ENCODE assay signal across 18 cellular contexts in the genomic region with DNA sequence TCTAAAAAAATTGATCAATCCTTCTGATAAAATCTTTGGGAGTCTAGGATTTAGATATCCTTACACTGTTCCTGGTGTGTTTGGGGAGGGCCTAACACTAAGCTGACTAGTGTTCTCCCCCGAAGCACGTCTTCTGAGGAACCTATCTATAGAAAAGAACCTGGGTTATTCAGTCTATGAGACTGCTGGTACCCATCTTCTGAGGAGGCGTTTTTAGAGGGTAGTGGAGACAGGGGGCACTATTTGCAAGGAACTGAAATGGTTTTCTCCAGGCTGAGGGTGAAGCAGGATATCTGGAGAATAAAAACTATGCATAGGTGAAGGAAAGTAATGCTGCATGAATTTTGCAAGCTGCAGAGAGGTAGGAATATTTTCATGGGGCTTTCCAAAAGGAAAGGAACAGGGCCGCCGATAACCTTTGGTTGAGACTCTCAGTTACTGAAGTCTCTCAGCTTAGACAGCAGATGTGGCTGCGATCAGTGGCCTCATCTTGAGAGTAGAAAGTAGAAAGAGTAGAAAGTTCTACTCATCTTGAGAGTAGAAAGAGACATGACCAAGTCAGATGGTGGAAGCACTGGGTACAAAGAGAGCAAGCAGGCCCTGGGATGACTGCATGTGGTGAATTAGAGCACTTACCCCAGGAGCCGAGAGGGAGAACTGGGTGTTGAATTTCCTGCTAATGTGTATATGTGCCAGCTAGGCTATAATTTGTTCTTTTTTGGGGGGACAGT. TPM values are rescaled to one million over a fixed set of nuclear protein-coding genes. Genes with fewer than 3 reads are reported as not detected.
A peak's percentile ranks its signal among the peaks of the same experiment; 100 is the strongest.
DNase-seq lines count a peak whose midpoint lies in the region; ATAC-seq, FAIRE-seq and TF ChIP-seq lines count a peak whose summit lies in the region.
"Had no signal": no experiment of that assay in that cellular context is flagged by ENCODE, and none has a peak within 500 bp of the region (broad histone marks: within the 10 kb centered on the region; RNA-seq: fewer than 3 reads in every experiment).

No MANE protein-coding gene starts in this region.

- TF ChIP-seq RAD21 in GM12878 (IDR thresholded peaks at IDR 0.05; ENCODE audit: insufficient read depth, low read depth, low read length): no peak

- 7% methylated on average over 7 of the region's 7 CpGs for WGBS in GM12878 (ENCODE audit: insufficient coverage, insufficient replicate concordance, low lambda C conversion rate, missing lambda C conversion rate)

- in situ Hi-C loops in GM12878 (cut with MboI) (no loop called here), KBM-7 (cut with MboI; ENCODE audit: low pct_unique_long_range_greater_than_20kb, low sequenced_read_pairs) (no loop called here), GM13976 (cut with MboI; ENCODE audit: low sequenced_read_pairs, unreplicated experiment) (no loop called here)

- H3K4me3 ChIP-seq in GM12878: no peak overlapping the region

- H3K27me3 Mint-ChIP-seq in effector memory CD8-positive, alpha-beta T cell: peaks cover 9 to 20% of the 10 kb centered on the region in 2 donors

- no peak overlapping the region for H2AFZ ChIP-seq in GM12878 (ENCODE audit: control insufficient read depth, low read depth, low read length)

- DNase-seq in GM12878 (ENCODE audit: low read depth, low spot score) (no peak), KBM-7 (no peak), hippocampal formation (lab: John Stamatoyannopoulos, UW) (no peak), GM13976 (ENCODE audit: low spot score) (no peak)
- DNase-seq in effector memory CD8-positive, alpha-beta T cell: no peak
- DNase-seq: amygdala; erythroblast; GDM1; HCEC 1CT; KG1; NCI-H1417; NCI-H226; stimulated activated naive CD8-positive, alpha-beta T cell treated with anti-CD3 and anti-CD28 coated beads, Interleukin-15, Interleukin-2, amounts not matched to agents 100 U/mL and 50 U/mL, for 24 hours had no signal

- no peak overlapping the region for H3K4me3 Mint-ChIP-seq in effector memory CD8-positive, alpha-beta T cell

- RAD21 ChIA-PET in GM12878 (lab: Charles Lee; ENCODE audit: unreplicated experiment): no interaction called here

- no peaks in the 10 kb centered on the region for H3K4me1 Mint-ChIP-seq in effector memory CD8-positive, alpha-beta T cell (ENCODE audit: low read depth in 2 of 2)

- intact Hi-C loops in GM12878 (cut with micrococcal nuclease; ENCODE audit: unreplicated experiment): no loop called here

- no peaks in the 10 kb centered on the region for H3K27me3 ChIP-seq in GM12878 (replicated peaks in 1 of 2; ENCODE audit: control insufficient read depth in 2 of 2, insufficient read depth in 2 of 2, low read length in 1 of 2)

- H3K4me2 ChIP-seq in GM12878 (ENCODE audit: control insufficient read depth, insufficient read depth): peak overlapping the region; percentile 9; the same call in 1 of the 2 replicates

- TF ChIP-seq CTCF in GM12878 (IDR thresholded peaks at IDR 0.05 in 2 of 3, conservative IDR thresholded peaks at IDR 0.05 in 1 of 3; ENCODE audit: control insufficient read depth in 2 of 3, extremely low read depth in 1 of 3, insufficient read depth in 1 of 3, low read depth in 3 of 3, low read length in 3 of 3): 0 out of 6 replicates have a peak, but pooled peaks of 1 of the 3 experiments have one; percentile 2
- no peak for TF ChIP-seq CTCF in GM13976 (IDR thresholded peaks at IDR 0.05; ENCODE audit: borderline replicate concordance, control extremely low read depth, extremely low read depth, insufficient read depth, missing control alignments)

- TF ChIP-seq POLR2A in GM12878 (IDR thresholded peaks at IDR 0.05; ENCODE audit: low read depth, low read length): no peak

- no peak overlapping the region for H3K27ac ChIP-seq in GM12878 (ENCODE audit: control insufficient read depth, insufficient read depth)

- peaks cover 3 to 7% of the 10 kb centered on the region in 2 donors for H3K9me3 Mint-ChIP-seq in effector memory CD8-positive, alpha-beta T cell
- H3K9me3 Mint-ChIP-seq: activated T-helper 2 cell treated with anti-CD3 and anti-CD28 coated beads, Interferon-gamma antibody, Interleukin-2, Interleukin-4, amounts not matched to agents 10 μg/mL and 5 μg/mL and 100 μg/mL, durations not matched to agents 14 hours and 24 hours and 36 hours had no signal

- no peaks in the 10 kb centered on the region for H3K4me1 ChIP-seq in GM12878 (ENCODE audit: control insufficient read depth, insufficient read depth, low read length)

- H3K9ac ChIP-seq in GM12878 (ENCODE audit: control insufficient read depth, insufficient read depth, low read length): no peak overlapping the region

- H3K27ac Mint-ChIP-seq in effector memory CD8-positive, alpha-beta T cell: no peak overlapping the region
- H3K27ac Mint-ChIP-seq: activated T-helper 2 cell treated with anti-CD3 and anti-CD28 coated beads, Interferon-gamma antibody, Interleukin-2, Interleukin-4, amounts not matched to agents 10 μg/mL and 5 μg/mL and 100 μg/mL, durations not matched to agents 14 hours and 24 hours and 36 hours had no signal

- ATAC-seq in GM18502 (IDR thresholded peaks at IDR 0.05; ENCODE audit: poor library complexity, unreplicated experiment) (peak; percentile 98), GM21381 (IDR thresholded peaks at IDR 0.05; ENCODE audit: unreplicated experiment) (peak; percentile 95), HG02885 (IDR thresholded peaks at IDR 0.05; ENCODE audit: poor library complexity, unreplicated experiment) (peak; percentile 62), GM12878 (peak; percentile 38)
- no peak for ATAC-seq in effector memory CD8-positive, alpha-beta T cell (replicated peaks)
- ATAC-seq: SK-N-SH treated with all-trans-retinoic acid at 6 μM for 48 hours; stimulated activated naive CD8-positive, alpha-beta T cell treated with anti-CD3 and anti-CD28 coated beads, Interleukin-15, Interleukin-2, amounts not matched to agents 100 U/mL and 50 U/mL, for 24 hours had no signal

- no peak for FAIRE-seq in GM12878 (lab: Jason Lieb, UNC)

- H4K20me1 ChIP-seq in GM12878 (ENCODE audit: control insufficient read depth, insufficient read depth): no peaks in the 10 kb centered on the region

- H3K36me3 Mint-ChIP-seq in effector memory CD8-positive, alpha-beta T cell (ENCODE audit: insufficient read depth): no peaks in the 10 kb centered on the region

- SMC1A ChIA-PET in GM12878 (lab: Charles Lee; ENCODE audit: uncharacterized antibody, unreplicated experiment): no interaction called here

- CTCF ChIA-PET in GM12878 (lab: Yijun Ruan, JAX): no interaction called here

- POLR2A ChIA-PET in GM12878 (lab: Charles Lee): no interaction called here

- H3K9me3 ChIP-seq in GM12878 (replicated peaks; ENCODE audit: control insufficient read depth, insufficient read depth, low read length): no peaks in the 10 kb centered on the region; the same call in 2 of the 3 replicates

- BruUV-seq in GM12878 (replicated peaks; lab: Mats Ljungman, UMichigan): no TSS peak

- H3K36me3 ChIP-seq in GM12878 (ENCODE audit: control insufficient read depth in 2 of 2, insufficient read depth in 2 of 2, low read length in 1 of 2): no peaks in the 10 kb centered on the region

- no peak for TF ChIP-seq EP300 in GM12878 (IDR thresholded peaks at IDR 0.05; ENCODE audit: borderline replicate concordance in 1 of 2, control insufficient read depth in 1 of 2, low read depth in 2 of 2, low read length in 2 of 2)

- H3K79me2 ChIP-seq in GM12878 (ENCODE audit: control insufficient read depth, insufficient read depth, low read length): no peaks in the 10 kb centered on the region

TF ChIP-seq in GM12878, 131 proteins besides CTCF, POLR2A, EP300 and RAD21 (continues in another document):
- TF ChIP-seq CHD4 (IDR thresholded peaks at IDR 0.05): no peak
- no peak for TF ChIP-seq POU2F2 (IDR thresholded peaks at IDR 0.05; ENCODE audit: borderline replicate concordance, low read depth, low read length)
- TF ChIP-seq IKZF2 (IDR thresholded peaks at IDR 0.05): no peak

RNA-seq across cellular contexts. Expression of a gene that starts 31.8 kb away (rescaled TPM):
- total RNA-seq in GM12878 (2013; cell fraction: nucleolus; rRNA removed): not detected in 2 replicates
- total RNA-seq in GM12878 (2014; rRNA removed) (not detected in 2 replicates), GM12878 (2014; rRNA removed; fragmentation: Illumina TruSeq; extraction: Trizol) (not detected in 2 replicates), GM12878 (2021) (not detected in 2 replicates)
- not detected for polyA plus RNA-seq in GM12878 (2011; ENCODE audit: low read depth)
- polyA plus RNA-seq in GM12878 (2011; rRNA removed) (0.30 and 0.49 TPM in 2 replicates), GM12878 (2014; fragmentation: Illumina TruSeq; extraction: Trizol) (0.24 TPM in 1 of 2 replicates, not detected in the other), GM12878 (2014; fragmentation: Nextera tagmentation; extraction: Ambion mirVana) (not detected), GM12878 (2014; rRNA removed) (0.03 TPM in 1 of 2 replicates, not detected in the other), GM12878 (2016; fragmentation: Nextera tagmentation; extraction: Ambion mirVana) (not detected)
- polyA plus RNA-seq in GM12878 (2011; cell fraction: cytosol; rRNA removed): 0.10 and 0.12 TPM in 2 replicates
- polyA plus RNA-seq in GM12878 (2011; cell fraction: nucleus; rRNA removed): 0.15 and 0.23 TPM in 2 replicates
- 0.03 TPM in 1 of 2 replicates, not detected in the other for polyA plus RNA-seq in GM12878 (2012)
- 0.07 TPM in 1 of 2 replicates, not detected in the other for polyA minus RNA-seq in GM12878 (2011; rRNA and poly(A)+ RNA removed)
- polyA minus RNA-seq in GM12878 (2011; cell fraction: cytosol; rRNA and poly(A)+ RNA removed): 0.83 TPM in 1 of 2 replicates, not detected in the other
- 0.19 TPM in 1 of 2 replicates, not detected in the other for polyA minus RNA-seq in GM12878 (2011; cell fraction: nucleus; rRNA and poly(A)+ RNA removed)
- total RNA-seq: activated T-helper 2 cell treated with anti-CD3 and anti-CD28 coated beads, Interferon-gamma antibody, Interleukin-2, Interleukin-4, amounts not matched to agents 10 μg/mL and 5 μg/mL and 100 μg/mL, durations not matched to agents 14 hours and 24 hours and 36 hours had no signal
